Comparison of ENCODE assay signal across 28 cellular contexts in genomic region chr7:69527706-69528105, GRCh38.
"Had no signal": no experiment of that assay in that cellular context is flagged by ENCODE, and none has a peak within 500 bp of the region (broad histone marks: within the 10 kb centered on the region; RNA-seq: fewer than 3 reads in every experiment).

No MANE protein-coding gene starts in this region.

- H3K9me3 ChIP-seq: stomach, suprapubic skin, testis, thoracic aorta, thyroid gland, tibial artery, transverse colon, upper lobe of left lung, upper lobe of right lung, uterus, vagina had no signal

- H3K4me1 Mint-ChIP-seq: stimulated activated effector memory CD8-positive, alpha-beta T cell treated with anti-CD3 and anti-CD28 coated beads, Interleukin-12 subunit alpha, Interleukin-12 subunit beta, amount 100 ng/mL, for 72 hours; stimulated activated memory B cell treated with anti-CD40 and anti-IgM and Interleukin-4, amounts not matched to agents 10 μg/mL and 1 μg/mL and 100 μg/mL, for 72 hours; stimulated activated naive CD8-positive, alpha-beta T cell treated with anti-CD3 and anti-CD28 coated beads, Interleukin-15, amount 100 ng/mL, for 72 hours had no signal

- DNase-seq: stimulated activated CD4-positive, alpha-beta T cell treated with anti-CD3 and anti-CD28 coated beads, Interleukin-2, amount 100 ng/mL, for 48 hours; stimulated activated CD4-positive, alpha-beta T cell treated with anti-CD3 and anti-CD28 coated beads, Interleukin-4, amount 100 ng/mL, for 1 hour; stimulated activated CD4-positive, alpha-beta T cell treated with anti-CD3 and anti-CD28 coated beads, Interleukin-4, amount 100 ng/mL, for 24 hours; stimulated activated CD4-positive, alpha-beta T cell treated with anti-CD3 and anti-CD28 coated beads, Interleukin-4, amount 100 ng/mL, for 4 hours; stimulated activated CD8-positive, alpha-beta memory T cell treated with anti-CD3 and anti-CD28 coated beads, Interleukin-4, amount 100 ng/mL, for 48 hours; stimulated activated naive B cell treated with anti-CD40 and anti-IgM and Interleukin-4, amounts not matched to agents 10 μg/mL and 1 μg/mL and 100 μg/mL, for 72 hours; stimulated activated naive CD4-positive, alpha-beta T cell; stimulated activated naive CD4-positive, alpha-beta T cell treated with Interleukin-2 at 50 U/mL for 16 hours; stimulated activated naive CD8-positive, alpha-beta T cell treated with anti-CD3 and anti-CD28 coated beads, Interleukin-15, amount 100 ng/mL, for 72 hours; stimulated activated naive CD8-positive, alpha-beta T cell treated with anti-CD3 and anti-CD28 coated beads, Interleukin-15, Interleukin-2, amounts not matched to agents 100 U/mL and 50 U/mL, for 24 hours; stomach; substantia nigra; testis; thyroid gland; tibial artery; transverse colon; trophoblast cell; upper lobe of left lung; upper lobe of right lung; uterus had no signal

- H3K36me3 ChIP-seq: stomach, suprapubic skin, thoracic aorta, thyroid gland, tibial artery, tibial nerve, transverse colon, upper lobe of left lung, upper lobe of right lung, uterus, vagina had no signal

- H3K27me3 Mint-ChIP-seq: stimulated activated naive B cell treated with anti-CD40 and anti-IgM and Interleukin-4, amounts not matched to agents 10 μg/mL and 1 μg/mL and 100 μg/mL, for 72 hours; stimulated activated naive CD8-positive, alpha-beta T cell treated with anti-CD3 and anti-CD28 coated beads, Interleukin-15, amount 100 ng/mL, for 72 hours; stimulated activated naive CD8-positive, alpha-beta T cell treated with anti-CD3 and anti-CD28 coated beads, Interleukin-15, Interleukin-2, amounts not matched to agents 100 ng/mL and 50 ng/mL, for 24 hours had no signal

- H3K9me3 Mint-ChIP-seq: stimulated activated naive CD8-positive, alpha-beta T cell treated with anti-CD3 and anti-CD28 coated beads, Interleukin-15, amount 100 ng/mL, for 72 hours; type B pancreatic cell had no signal

- H3K4me1 ChIP-seq: stomach, suprapubic skin, testis, thyroid gland, tibial artery, tibial nerve, transverse colon, upper lobe of left lung, upper lobe of right lung, uterus, vagina had no signal

- H3K4me3 ChIP-seq: stomach, suprapubic skin, testis, thoracic aorta, thyroid gland, tibial artery, tibial nerve, transverse colon, upper lobe of left lung, upper lobe of right lung, uterus, vagina had no signal

- H3K36me3 Mint-ChIP-seq: stimulated activated effector memory CD8-positive, alpha-beta T cell treated with anti-CD3 and anti-CD28 coated beads, Interleukin-12 subunit alpha, Interleukin-12 subunit beta, amount 100 ng/mL, for 72 hours; stimulated activated memory B cell treated with anti-CD40 and anti-IgM and Interleukin-4, amounts not matched to agents 10 μg/mL and 1 μg/mL and 100 μg/mL, for 72 hours; stimulated activated naive B cell treated with anti-CD40 and anti-IgM and Interleukin-4, amounts not matched to agents 10 μg/mL and 1 μg/mL and 100 μg/mL, for 72 hours; type B pancreatic cell had no signal

- ATAC-seq: stimulated activated effector memory CD8-positive, alpha-beta T cell treated with anti-CD3 and anti-CD28 coated beads, Interleukin-12 subunit alpha, Interleukin-12 subunit beta, amount 100 ng/mL, for 72 hours; stimulated activated memory B cell treated with anti-CD40 and anti-IgM and Interleukin-4, amounts not matched to agents 10 μg/mL and 1 μg/mL and 100 μg/mL, for 72 hours; stimulated activated naive B cell treated with anti-CD40 and anti-IgM and Interleukin-4, amounts not matched to agents 10 μg/mL and 1 μg/mL and 100 μg/mL, for 72 hours; stimulated activated naive CD8-positive, alpha-beta T cell treated with anti-CD3 and anti-CD28 coated beads, Interleukin-15, amount 100 ng/mL, for 72 hours; stimulated activated naive CD8-positive, alpha-beta T cell treated with anti-CD3 and anti-CD28 coated beads, Interleukin-15, Interleukin-2, amounts not matched to agents 100 U/mL and 50 U/mL, for 24 hours; upper lobe of right lung had no signal

- H3K4me3 Mint-ChIP-seq: stimulated activated effector memory CD8-positive, alpha-beta T cell treated with anti-CD3 and anti-CD28 coated beads, Interleukin-12 subunit alpha, Interleukin-12 subunit beta, amount 100 ng/mL, for 72 hours; stimulated activated memory B cell treated with anti-CD40 and anti-IgM and Interleukin-4, amounts not matched to agents 10 μg/mL and 1 μg/mL and 100 μg/mL, for 72 hours; stimulated activated naive B cell treated with anti-CD40 and anti-IgM and Interleukin-4, amounts not matched to agents 10 μg/mL and 1 μg/mL and 100 μg/mL, for 72 hours; stimulated activated naive CD8-positive, alpha-beta T cell treated with anti-CD3 and anti-CD28 coated beads, Interleukin-15, amount 100 ng/mL, for 72 hours; stimulated activated naive CD8-positive, alpha-beta T cell treated with anti-CD3 and anti-CD28 coated beads, Interleukin-15, Interleukin-2, amounts not matched to agents 100 ng/mL and 50 ng/mL, for 24 hours; type B pancreatic cell had no signal

- H3K27ac Mint-ChIP-seq: stimulated activated effector memory CD8-positive, alpha-beta T cell treated with anti-CD3 and anti-CD28 coated beads, Interleukin-12 subunit alpha, Interleukin-12 subunit beta, amount 100 ng/mL, for 72 hours; stimulated activated memory B cell treated with anti-CD40 and anti-IgM and Interleukin-4, amounts not matched to agents 10 μg/mL and 1 μg/mL and 100 μg/mL, for 72 hours; stimulated activated naive CD8-positive, alpha-beta T cell treated with anti-CD3 and anti-CD28 coated beads, Interleukin-15, amount 100 ng/mL, for 72 hours; stimulated activated naive CD8-positive, alpha-beta T cell treated with anti-CD3 and anti-CD28 coated beads, Interleukin-15, Interleukin-2, amounts not matched to agents 100 ng/mL and 50 ng/mL, for 24 hours; type B pancreatic cell had no signal

- H3K27ac ChIP-seq: stomach, suprapubic skin, testis, thoracic aorta, thyroid gland, tibial artery, tibial nerve, transverse colon, upper lobe of left lung, upper lobe of right lung, uterus, vagina had no signal

- H3K27me3 ChIP-seq: stomach, testis, thyroid gland, tibial nerve, transverse colon, upper lobe of left lung, upper lobe of right lung, uterus, vagina had no signal
